ENCODE assay signal across 24 cellular contexts in genomic region chr3:167776144-167776685, GRCh38.
"Had no signal": no experiment of that assay in that cellular context is flagged by ENCODE, and none has a peak within 500 bp of the region (broad histone marks: within the 10 kb centered on the region; RNA-seq: fewer than 3 reads in every experiment).

No MANE protein-coding gene starts in this region.

- H3K4me3 ChIP-seq: adrenal gland, ascending aorta, colonic mucosa, dorsolateral prefrontal cortex, esophagus muscularis mucosa, heart left ventricle, sigmoid colon, smooth muscle cell, testis, vagina had no signal

- H3K27me3 Mint-ChIP-seq: activated naive CD8-positive, alpha-beta T cell; effector memory CD8-positive, alpha-beta T cell; naive B cell; stimulated activated memory B cell treated with anti-CD40 and anti-IgM and Interleukin-4, amounts not matched to agents 10 μg/mL and 1 μg/mL and 100 μg/mL, for 72 hours had no signal

- ATAC-seq: effector memory CD8-positive, alpha-beta T cell; heart left ventricle; left cardiac atrium; stimulated activated memory B cell treated with anti-CD40 and anti-IgM and Interleukin-4, amounts not matched to agents 10 μg/mL and 1 μg/mL and 100 μg/mL, for 72 hours had no signal

- H3K36me3 Mint-ChIP-seq: stimulated activated memory B cell treated with anti-CD40 and anti-IgM and Interleukin-4, amounts not matched to agents 10 μg/mL and 1 μg/mL and 100 μg/mL, for 72 hours had no signal

- H3K27ac Mint-ChIP-seq: activated naive CD8-positive, alpha-beta T cell; effector memory CD8-positive, alpha-beta T cell; stimulated activated memory B cell treated with anti-CD40 and anti-IgM and Interleukin-4, amounts not matched to agents 10 μg/mL and 1 μg/mL and 100 μg/mL, for 72 hours; T-helper 2 cell treated with Interferon-gamma antibody and Interleukin-4, amounts not matched to agents 5 μg/mL and 100 μg/mL, for 36 hours had no signal

- H3K9me3 Mint-ChIP-seq: T-helper 2 cell treated with Interferon-gamma antibody and Interleukin-4, amounts not matched to agents 5 μg/mL and 100 μg/mL, for 36 hours had no signal

- H3K27me3 ChIP-seq: adrenal gland, ascending aorta, colonic mucosa, dorsolateral prefrontal cortex, esophagus muscularis mucosa, heart left ventricle, sigmoid colon, testis, vagina had no signal

- H3K36me3 ChIP-seq: adrenal gland, ascending aorta, colonic mucosa, esophagus muscularis mucosa, heart left ventricle, sigmoid colon, vagina had no signal

- H3K27ac ChIP-seq: adrenal gland, ascending aorta, colonic mucosa, dorsolateral prefrontal cortex, esophagus muscularis mucosa, heart left ventricle, sigmoid colon, testis, vagina, VCaP had no signal

- H3K9me3 ChIP-seq: adrenal gland, ascending aorta, colonic mucosa, testis, vagina had no signal

- H3K4me1 ChIP-seq: adrenal gland, ascending aorta, colonic mucosa, esophagus muscularis mucosa, heart left ventricle, sigmoid colon, testis, vagina had no signal

- DNase-seq: activated CD4-positive, alpha-beta T cell treated with anti-CD3 and anti-CD28 coated beads, Interleukin-2, amount 50 U/mL, for 1 hour; activated CD4-positive, CD25-positive, alpha-beta regulatory T cell treated with anti-CD3 and anti-CD28 coated beads, Interleukin-2, amount 50 U/mL, for 72 hours; activated T-cell treated with anti-CD3 and anti-CD28 coated beads, Interleukin-2, amount 50 U/mL, for 1 hour; colonic mucosa; dorsolateral prefrontal cortex; effector memory CD8-positive, alpha-beta T cell; heart left ventricle; islet precursor cell; left cardiac atrium; mesendoderm; naive B cell; posterior cingulate gyrus; sigmoid colon; stimulated activated CD4-positive, alpha-beta T cell treated with anti-CD3 and anti-CD28 coated beads, Interleukin-15, amount 100 ng/mL, for 24 hours; testis had no signal

- H3K4me3 Mint-ChIP-seq: activated naive CD8-positive, alpha-beta T cell; effector memory CD8-positive, alpha-beta T cell; stimulated activated memory B cell treated with anti-CD40 and anti-IgM and Interleukin-4, amounts not matched to agents 10 μg/mL and 1 μg/mL and 100 μg/mL, for 72 hours; T-helper 2 cell treated with Interferon-gamma antibody and Interleukin-4, amounts not matched to agents 5 μg/mL and 100 μg/mL, for 36 hours had no signal

- H3K4me2 ChIP-seq: smooth muscle cell had no signal
